In genomic region chr6:157273756-157274088, GRCh38 we compare ENCODE assay signal across 8 cellular contexts. TPM values are rescaled to one million over a fixed set of nuclear protein-coding genes. Genes with fewer than 3 reads are reported as not detected.
DNase-seq lines count a peak whose midpoint lies in the region; ATAC-seq and TF ChIP-seq lines count a peak whose summit lies in the region.

No MANE protein-coding gene starts in this region.

- H3K27ac Mint-ChIP-seq in glutamatergic neuron (ENCODE audit: unreplicated experiment) = peak overlapping the region; percentile 33

- H3K27ac ChIP-seq in Peyer's patch (peak overlapping the region; percentile 73 to 94 (median 86)), smooth muscle cell (ENCODE audit: low read depth) (no peak overlapping the region)

- H3F3A ChIP-seq in smooth muscle cell (ENCODE audit: low read depth) = peaks cover 4% of the 10 kb centered on the region

- no peak overlapping the region for H3K9ac ChIP-seq in smooth muscle cell (ENCODE audit: low read depth)

- ATAC-seq in GM18909 (IDR thresholded peaks at IDR 0.05; ENCODE audit: poor library complexity, unreplicated experiment) (peak; percentile 46), HG03175 (IDR thresholded peaks at IDR 0.05; ENCODE audit: unreplicated experiment) (peak; percentile 29), HG03457 (IDR thresholded peaks at IDR 0.05; ENCODE audit: unreplicated experiment) (no peak)

- no peak for TF ChIP-seq POLR2A in Peyer's patch (IDR thresholded peaks at IDR 0.05)

- H2AFZ ChIP-seq in smooth muscle cell (ENCODE audit: low read depth) = no peak overlapping the region

- H3K9me3 ChIP-seq in Peyer's patch (no peaks in the 10 kb centered on the region), smooth muscle cell (replicated peaks; ENCODE audit: low read depth) (no peaks in the 10 kb centered on the region)

- peak; percentile 55 to 84 (median 78) for DNase-seq in Peyer's patch
- DNase-seq in activated effector memory CD4-positive, alpha-beta T cell treated with anti-CD3 and anti-CD28 coated beads, Interleukin-2, amount 50 U/mL, for 16 hours = peak; percentile 88
- DNase-seq in glutamatergic neuron = peak; percentile 39
- DNase-seq in smooth muscle cell (lab: John Stamatoyannopoulos, UW; ENCODE audit: unreplicated experiment) = peak; percentile 21
- no peak for DNase-seq in HCEC 1CT

- 13% methylated on average over 12 of the region's 12 CpGs for WGBS in smooth muscle cell (ENCODE audit: low lambda C conversion rate)

- H3K36me3 ChIP-seq in Peyer's patch = no peaks in the 10 kb centered on the region
- H3K36me3 ChIP-seq in smooth muscle cell (ENCODE audit: low read depth) = no peaks in the 10 kb centered on the region

- H3K4me1 ChIP-seq in Peyer's patch (peaks cover 3 to 10% (median 8%) of the 10 kb centered on the region in 4 donors), smooth muscle cell (ENCODE audit: low read depth) (peaks cover 8% of the 10 kb centered on the region)

- H3K4me3 ChIP-seq in Peyer's patch (peak overlapping the region; percentile 72 to 82 (median 76)), smooth muscle cell (peak overlapping the region; percentile 82)

- no peaks in the 10 kb centered on the region for H3K27me3 ChIP-seq in Peyer's patch
- H3K27me3 ChIP-seq in smooth muscle cell (ENCODE audit: low read depth) = no peaks in the 10 kb centered on the region

- TF ChIP-seq CTCF in Peyer's patch (IDR thresholded peaks at IDR 0.05) = no peak
- TF ChIP-seq CTCF in glutamatergic neuron (IDR thresholded peaks at IDR 0.05; ENCODE audit: partially characterized antibody, unreplicated experiment) = no peak
- no peak for TF ChIP-seq CTCF in smooth muscle cell (IDR thresholded peaks at IDR 0.05; ENCODE audit: borderline replicate concordance, insufficient read depth, poor library complexity, severe bottlenecking)

- peaks cover 6% of the 10 kb centered on the region for H3K27me3 Mint-ChIP-seq in glutamatergic neuron (ENCODE audit: unreplicated experiment)

- peak overlapping the region; percentile 82 for H3K4me3 Mint-ChIP-seq in glutamatergic neuron (ENCODE audit: unreplicated experiment)

- H3K9me3 Mint-ChIP-seq in glutamatergic neuron (ENCODE audit: unreplicated experiment) = peaks cover 5% of the 10 kb centered on the region

- H3K79me2 ChIP-seq in smooth muscle cell (ENCODE audit: low read depth) = no peaks in the 10 kb centered on the region

- H3K36me3 Mint-ChIP-seq in glutamatergic neuron (ENCODE audit: unreplicated experiment) = no peaks in the 10 kb centered on the region

- no peaks in the 10 kb centered on the region for H4K20me1 ChIP-seq in smooth muscle cell (ENCODE audit: low read depth)

- H3K4me1 Mint-ChIP-seq in glutamatergic neuron (ENCODE audit: low read depth, unreplicated experiment) = no peaks in the 10 kb centered on the region

- H3K4me2 ChIP-seq in smooth muscle cell = peak overlapping the region; percentile 96

RNA-seq across cellular contexts. Expression of gene TMEM242, which starts 49.6 kb away (rescaled TPM):
- total RNA-seq in Peyer's patch (1 to 10 TPM; 3.3 to 9.4 (median 4.9) TPM), glutamatergic neuron (ENCODE audit: unreplicated experiment) (19.7 TPM), smooth muscle cell (7.0 and 7.8 TPM in 2 replicates)
- 12.0 and 13.3 TPM in 2 replicates for polyA plus RNA-seq in smooth muscle cell
